ENCODE assay signal across 30 cellular contexts in the genomic region with DNA sequence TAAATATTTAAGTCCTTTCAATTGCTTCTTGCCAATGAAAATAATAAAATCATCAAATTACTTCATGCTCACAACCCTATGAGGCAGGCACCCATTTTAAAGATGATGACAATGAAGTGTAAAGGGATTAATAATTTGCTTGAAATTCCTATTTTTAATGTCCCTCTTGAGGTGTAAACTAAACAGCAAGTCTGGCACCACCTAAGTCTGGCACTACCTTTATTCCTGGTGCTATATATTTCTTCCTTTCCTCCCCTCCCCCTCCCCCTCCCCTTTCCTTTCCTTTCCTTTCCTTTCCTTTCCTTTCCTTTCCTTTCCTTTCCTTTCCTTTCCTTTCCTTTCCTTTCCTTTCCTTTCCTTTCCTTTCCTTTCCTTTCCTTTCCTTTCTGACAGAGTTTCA. TPM values are rescaled to one million over a fixed set of nuclear protein-coding genes. Genes with fewer than 3 reads are reported as not detected.
"Had no signal": no experiment of that assay in that cellular context is flagged by ENCODE, and none has a peak within 500 bp of the region (broad histone marks: within the 10 kb centered on the region; RNA-seq: fewer than 3 reads in every experiment).

No MANE protein-coding gene starts in this region.

- H3K27me3 ChIP-seq: colonic mucosa, ovary, tibial nerve, upper lobe of left lung had no signal

- H3K9me3 ChIP-seq: colonic mucosa, ovary had no signal

- H3K36me3 Mint-ChIP-seq: immature natural killer cell had no signal

- H3K27ac ChIP-seq: colonic mucosa, esophagus squamous epithelium, lower lobe of right lung, ovary, thoracic aorta, tibial nerve, upper lobe of left lung had no signal

- H3K4me1 ChIP-seq: colonic mucosa had no signal

- H3K4me3 ChIP-seq: colonic mucosa, esophagus squamous epithelium, lower lobe of right lung, ovary, tibial nerve, upper lobe of left lung had no signal

- H3K4me3 Mint-ChIP-seq: dendritic cell treated with granulocyte-macrophage colony-stimulating factor and Interleukin-4, amounts not matched to agents 40 ng/mL and 50 ng/mL, for 4 days; endodermal cell; immature natural killer cell; naive thymus-derived CD8-positive, alpha-beta T cell; nephron progenitor cell had no signal

- ATAC-seq: left ventricle myocardium superior; lower lobe of right lung; naive thymus-derived CD8-positive, alpha-beta T cell had no signal

- H3K27ac Mint-ChIP-seq: dendritic cell treated with granulocyte-macrophage colony-stimulating factor and Interleukin-4, amounts not matched to agents 40 ng/mL and 50 ng/mL, for 4 days; endodermal cell; immature natural killer cell had no signal

- FAIRE-seq: keratinocyte, small intestine, urothelium cell line had no signal

- H3K36me3 ChIP-seq: colonic mucosa, esophagus squamous epithelium, lower lobe of right lung, ovary, thoracic aorta, tibial nerve had no signal

- H3K4me1 Mint-ChIP-seq: naive thymus-derived CD8-positive, alpha-beta T cell had no signal

- DNase-seq: colonic mucosa; effector CD8-positive, alpha-beta T cell; endodermal cell; erythroblast; esophagus squamous epithelium; foreskin melanocyte; glutamatergic neuron; hypothalamus; immature natural killer cell; left ventricle myocardium superior; lower lobe of right lung; naive thymus-derived CD8-positive, alpha-beta T cell; nephron progenitor cell; occipital lobe; ovary; posterior cingulate gyrus; retina; small intestine; stimulated activated CD4-positive, alpha-beta T cell treated with anti-CD3 and anti-CD28 coated beads, Interleukin-12 subunit alpha, Interleukin-12 subunit beta, amount 100 ng/mL, for 4 hours; stimulated activated CD4-positive, alpha-beta T cell treated with anti-CD3 and anti-CD28 coated beads, Interleukin-1b, Interleukin-23, amount 100 ng/mL, for 48 hours; stimulated activated CD4-positive, alpha-beta T cell treated with anti-CD3 and anti-CD28 coated beads, Interleukin-4, amount 100 ng/mL, for 1 hour; stimulated activated CD8-positive, alpha-beta memory T cell treated with anti-CD3 and anti-CD28 coated beads, Interleukin-4, amount 100 ng/mL, for 48 hours; stimulated activated naive CD4-positive, alpha-beta T cell treated with Interleukin-2 at 50 U/mL for 16 hours; upper lobe of left lung had no signal

RNA-seq across cellular contexts. Expression of gene FLT1, which starts 42.2 kb away (rescaled TPM):
- total RNA-seq: myocyte had no signal
- polyA plus RNA-seq: immature natural killer cell had no signal
